In the genomic region with DNA sequence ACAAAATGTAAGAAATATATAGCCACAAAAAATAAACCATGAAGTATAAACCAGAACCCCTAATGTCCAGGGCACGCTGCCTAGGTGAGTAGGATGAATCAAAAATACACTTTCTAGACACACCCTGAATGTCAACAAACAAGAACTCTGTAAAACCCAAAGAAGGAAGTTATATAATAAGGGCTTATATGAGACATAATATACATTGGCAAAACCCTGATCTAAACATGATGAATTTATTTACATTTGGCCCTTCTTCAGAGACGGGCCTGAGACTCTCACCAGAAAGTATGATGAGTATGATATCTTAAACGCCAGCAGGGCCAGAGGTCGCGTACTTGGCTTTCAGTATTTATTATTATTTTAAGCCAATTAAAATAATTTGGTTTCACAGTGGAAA, we compare ENCODE assay signal across 20 cellular contexts.
DNase-seq lines count a peak whose midpoint lies in the region; ATAC-seq and TF ChIP-seq lines count a peak whose summit lies in the region.
"Had no signal": no experiment of that assay in that cellular context is flagged by ENCODE, and none has a peak within 500 bp of the region (broad histone marks: within the 10 kb centered on the region; RNA-seq: fewer than 3 reads in every experiment).

No MANE protein-coding gene starts in this region.

- H3K4me3 Mint-ChIP-seq in chondrocyte (ENCODE audit: unreplicated experiment): no peak overlapping the region
- H3K4me3 Mint-ChIP-seq: activated T-cell treated with anti-CD3 and anti-CD28 coated beads, Interleukin-2, amount 50 U/mL, for 24 hours; CD14-positive monocyte; type B pancreatic cell had no signal

- no peaks in the 10 kb centered on the region for H3K9me3 Mint-ChIP-seq in chondrocyte (ENCODE audit: low read depth)
- H3K9me3 Mint-ChIP-seq: activated T-cell treated with anti-CD3 and anti-CD28 coated beads, Interleukin-2, amount 50 U/mL, for 24 hours; type B pancreatic cell had no signal

- intact Hi-C loops in posterior cingulate gyrus (cut with DNase I): no loop called here

- ATAC-seq in HG03025 (IDR thresholded peaks at IDR 0.05; ENCODE audit: low FRiP score, unreplicated experiment): no peak
- ATAC-seq: psoas muscle had no signal

- H3K27ac Mint-ChIP-seq in chondrocyte (ENCODE audit: unreplicated experiment): peak overlapping the region; percentile 61
- H3K27ac Mint-ChIP-seq: activated T-cell treated with anti-CD3 and anti-CD28 coated beads, Interleukin-2, amount 50 U/mL, for 24 hours; CD14-positive monocyte; type B pancreatic cell had no signal

- CTCF ChIA-PET in AG04449 (lab: Yijun Ruan, JAX) (interaction anchor here (0.8 to 1.8 kb wide), 2 partner anchors 11 to 888 kb away, joined by 3 to 5 read pairs; no protein-coding TSS in a partner anchor), GM10248 (lab: Yijun Ruan, JAX) (interaction anchor here (1.2 kb wide), 1 partner anchor 12 kb away, joined by 4 read pairs; no protein-coding TSS in a partner anchor)

- TF ChIP-seq CTCF in AG04449 (IDR thresholded peaks at IDR 0.05; ENCODE audit: insufficient read depth, low read length, missing control alignments) (no peak), chondrocyte (IDR thresholded peaks at IDR 0.05) (no peak), GM10248 (IDR thresholded peaks at IDR 0.05; ENCODE audit: control extremely low read depth, extremely low read depth, low read depth, missing control alignments) (no peak)

- H3K27me3 Mint-ChIP-seq in chondrocyte (ENCODE audit: low read depth): no peaks in the 10 kb centered on the region
- H3K27me3 Mint-ChIP-seq: type B pancreatic cell had no signal

- DNase-seq in AG04449 (ENCODE audit: low read depth, low spot score) (peak; percentile 36), NCI-H748 (lab: John Stamatoyannopoulos, UW; ENCODE audit: unreplicated experiment) (peak; percentile 10), chondrocyte (ENCODE audit: low spot score) (no peak), iris pigment epithelial cell (ENCODE audit: low read depth) (peak; percentile 72), GM10248 (ENCODE audit: extremely low spot score) (no peak), NCI-H187 (lab: John Stamatoyannopoulos, UW) (no peak), posterior cingulate gyrus (no peak)
- DNase-seq: activated CD4-positive, alpha-beta T cell treated with anti-CD3 and anti-CD28 coated beads for 4 hours; activated T-cell treated with anti-CD3 and anti-CD28 coated beads, Interleukin-2, amount 50 U/mL, for 24 hours; heart left ventricle; mesenchymal stem cell; NCI-H1436 treated with DMSO at 0.1 percent for 48 hours; NCI-H510A; psoas muscle; T-helper 2 cell had no signal

- H3K36me3 Mint-ChIP-seq in chondrocyte (ENCODE audit: low read depth): no peaks in the 10 kb centered on the region
- H3K36me3 Mint-ChIP-seq: CD14-positive monocyte, type B pancreatic cell had no signal

- no peak overlapping the region for H3K4me3 ChIP-seq in AG04449 (ENCODE audit: low read depth, low read length)
- H3K4me3 ChIP-seq: breast epithelium, coronary artery, heart left ventricle, psoas muscle had no signal

- peaks cover 54% of the 10 kb centered on the region for H3K4me1 Mint-ChIP-seq in chondrocyte (ENCODE audit: low read depth)
- H3K4me1 Mint-ChIP-seq: CD14-positive monocyte had no signal

- POLR2A ChIA-PET in AG04449 (lab: Yijun Ruan, JAX) (interaction anchor here (0.6 kb wide), 3 partner anchors 12 to 955 kb away, joined by 3 read pairs; a partner anchor contains a TSS), GM10248 (lab: Yijun Ruan, JAX) (no interaction called here)

Comparison
In these comparisons a context has a peak if more than half of its experiments do, and no peak if none do; other contexts are left out.
1. DNase-seq: peak in AG04449 (single experiment), NCI-H748 (single experiment) and iris pigment epithelial cell (single experiment); none in chondrocyte (single experiment), GM10248 (single experiment), NCI-H187 (0 of 2) and posterior cingulate gyrus (0 of 10).